29 cellular contexts compared by ENCODE assay signal in the genomic region with DNA sequence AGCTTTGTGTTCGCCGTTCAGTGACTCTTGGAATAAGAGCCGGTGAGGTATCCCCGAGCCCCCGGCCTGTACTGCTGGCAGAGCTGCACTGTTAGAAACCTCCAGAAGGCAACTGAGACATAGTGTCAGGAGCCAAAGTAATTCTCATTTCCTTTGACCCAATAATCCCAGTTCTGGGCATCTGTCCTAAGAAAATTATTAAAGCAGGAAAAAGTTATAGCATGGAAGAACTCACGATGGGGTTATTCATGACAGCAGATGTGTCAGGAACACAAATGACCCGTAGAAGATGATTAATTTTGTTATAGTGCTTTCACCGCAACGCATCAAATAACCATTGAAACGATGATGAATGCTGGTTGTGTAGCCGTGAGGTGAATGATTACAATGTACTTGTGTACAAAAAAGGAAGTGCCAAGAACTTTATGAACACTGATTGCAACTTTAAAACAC. TPM values are rescaled to one million over a fixed set of nuclear protein-coding genes. Genes with fewer than 3 reads are reported as not detected.
DNase-seq lines count a peak whose midpoint lies in the region; ATAC-seq and TF ChIP-seq lines count a peak whose summit lies in the region.
"Had no signal": no experiment of that assay in that cellular context is flagged by ENCODE, and none has a peak within 500 bp of the region (broad histone marks: within the 10 kb centered on the region; RNA-seq: fewer than 3 reads in every experiment).

No MANE protein-coding gene starts in this region.

- peaks cover 0 to 5% (median 0%) of the 10 kb centered on the region in 12 donors for H3K4me1 ChIP-seq in heart left ventricle
- H3K4me1 ChIP-seq in tibial artery = peaks cover 0 to 12% (median 2%) of the 10 kb centered on the region in 4 donors
- H3K4me1 ChIP-seq in SK-N-SH (ENCODE audit: control insufficient read depth in 1 of 2, insufficient read depth in 2 of 2, low read depth in 1 of 2, low read length in 1 of 2) = no peaks in the 10 kb centered on the region
- H3K4me1 ChIP-seq: Caco-2, Peyer's patch, testis, uterus had no signal

- H4K20me1 ChIP-seq in SK-N-SH (ENCODE audit: insufficient read depth) = no peaks in the 10 kb centered on the region

- TF ChIP-seq POLR2A in heart left ventricle (IDR thresholded peaks at IDR 0.05) = no peak

- no peak for TF ChIP-seq RAD21 in SK-N-SH (IDR thresholded peaks at IDR 0.05; ENCODE audit: low read length)

- ATAC-seq in heart left ventricle (peak in 3 of 4 donors; percentile 19 to 66 (median 24)), Right ventricle myocardium inferior (no peak)
- ATAC-seq: activated CD4-positive, alpha-beta T cell treated with anti-CD3 and anti-CD28 coated beads for 36 hours; activated CD8-positive, alpha-beta T cell treated with anti-CD3 and anti-CD28 coated beads, Interleukin-2, amount 10 ng/mL, durations not matched to agents 7 days and 5 days; stimulated activated naive CD8-positive, alpha-beta T cell treated with anti-CD3 and anti-CD28 coated beads, Interleukin-15, Interleukin-2, amounts not matched to agents 100 U/mL and 50 U/mL, for 24 hours had no signal

- H3K36me3 ChIP-seq in heart left ventricle = peaks cover 0 to 92% (median 59%) of the 10 kb centered on the region in 9 donors
- peaks cover 11 to 73% (median 69%) of the 10 kb centered on the region in 3 donors for H3K36me3 ChIP-seq in tibial artery
- H3K36me3 ChIP-seq in SK-N-SH (replicated peaks in 1 of 2; ENCODE audit: control insufficient read depth in 1 of 2, insufficient read depth in 2 of 2, low read length in 1 of 2) = no peaks in the 10 kb centered on the region
- H3K36me3 ChIP-seq: uterus had no signal

- POLR2A ChIA-PET in SK-N-SH (lab: Yijun Ruan, JAX) = no interaction called here

- no peaks in the 10 kb centered on the region for H3K9me2 ChIP-seq in SK-N-SH

- no peaks in the 10 kb centered on the region for H3K9me3 ChIP-seq in heart left ventricle
- no peaks in the 10 kb centered on the region for H3K9me3 ChIP-seq in tibial artery
- H3K9me3 ChIP-seq in SK-N-SH = no peaks in the 10 kb centered on the region
- H3K9me3 ChIP-seq: Caco-2, esophagus squamous epithelium, Peyer's patch, testis, uterus had no signal

- H3K27ac ChIP-seq in heart left ventricle (peak overlapping the region in 4 of 12 donors; percentile 18 to 61 (median 31)), tibial artery (peak overlapping the region; percentile 12 to 33), SK-N-SH (ENCODE audit: low read depth in 2 of 2, low read length in 1 of 2) (no peak overlapping the region)
- H3K27ac ChIP-seq: HL-60, Peyer's patch, uterus, VCaP had no signal

- no peaks in the 10 kb centered on the region for H3K79me2 ChIP-seq in SK-N-SH (ENCODE audit: insufficient read depth)

- TF ChIP-seq CTCF in heart left ventricle (IDR thresholded peaks at IDR 0.05) (no peak), fibroblast of mammary gland (conservative IDR thresholded peaks at IDR 0.05; ENCODE audit: control insufficient read depth, insufficient read depth, low read depth, low read length) (no peak), tibial artery (IDR thresholded peaks at IDR 0.05) (no peak), SK-N-SH (IDR thresholded peaks at IDR 0.05) (no peak)

- CTCF ChIA-PET in SK-N-SH (lab: Yijun Ruan, JAX) = no interaction called here

- WGBS in heart left ventricle, 4 donors = 66 to 82% (median 78%) methylated on average over 8 to 11 of the region's 11 CpGs
- WGBS in SK-N-SH (ENCODE audit: low lambda C conversion rate) = 62% methylated on average over 11 of the region's 11 CpGs

- no peak overlapping the region for H2AFZ ChIP-seq in SK-N-SH (ENCODE audit: low read depth)

- intact Hi-C loops in heart left ventricle (cut with DNase I) = no loop called here
- intact Hi-C loops in Right ventricle myocardium inferior (cut with DNase I) = no loop called here
- intact Hi-C loops in tibial artery (cut with DNase I; ENCODE audit: low total_unique reads) = no loop called here

- no peak overlapping the region for H3K4me2 ChIP-seq in SK-N-SH

- H3F3A ChIP-seq in SK-N-SH (replicated peaks; ENCODE audit: insufficient read depth) = no peaks in the 10 kb centered on the region

- TF ChIP-seq EP300 in SK-N-SH (IDR thresholded peaks at IDR 0.05; ENCODE audit: borderline replicate concordance in 1 of 2, low read depth in 1 of 2, low read length in 1 of 2) = no peak

- peak in 1 of 5 donors; percentile 21 for DNase-seq in heart left ventricle
- no peak for DNase-seq in Right ventricle myocardium inferior (ENCODE audit: missing footprints)
- peak; percentile 71 for DNase-seq in fibroblast of mammary gland (ENCODE audit: low read depth)
- peak; percentile 49 for DNase-seq in left kidney (ENCODE audit: low read depth, low spot score)
- DNase-seq in tibial artery = no peak
- no peak for DNase-seq in retina
- DNase-seq in activated CD8-positive, alpha-beta memory T cell treated with anti-CD3 and anti-CD28 coated beads, Interleukin-2, amount 50 U/mL, for 4 hours = no peak
- no peak for DNase-seq in SK-N-SH
- DNase-seq: 8988T; activated CD4-positive, alpha-beta T cell treated with anti-CD3 and anti-CD28 coated beads for 36 hours; activated CD8-positive, alpha-beta T cell treated with anti-CD3 and anti-CD28 coated beads, Interleukin-2, amount 10 ng/mL, durations not matched to agents 7 days and 5 days; C1 segment of cervical spinal cord; Caco-2; DMS53; esophagus squamous epithelium; Karpas-422; naive B cell; NCI-H1436; NCI-H226; Peyer's patch; SIG-M5; stimulated activated CD4-positive, alpha-beta T cell treated with anti-CD3 and anti-CD28 coated beads, Interleukin-1b, Interleukin-23, amount 100 ng/mL, for 48 hours; stimulated activated naive CD8-positive, alpha-beta T cell treated with anti-CD3 and anti-CD28 coated beads, Interleukin-15, Interleukin-2, amounts not matched to agents 100 U/mL and 50 U/mL, for 24 hours; T-helper 9 cell; testis; uterus had no signal

- no peak overlapping the region for H3K9ac ChIP-seq in SK-N-SH

- H3K27me3 ChIP-seq in heart left ventricle (no peaks in the 10 kb centered on the region), tibial artery (no peaks in the 10 kb centered on the region), SK-N-SH (ENCODE audit: insufficient read depth) (peaks cover 18% of the 10 kb centered on the region)
- H3K27me3 ChIP-seq: esophagus squamous epithelium, Peyer's patch, testis, uterus had no signal

- H3K4me3 ChIP-seq in heart left ventricle = no peak overlapping the region
- H3K4me3 ChIP-seq in fibroblast of mammary gland (ENCODE audit: control insufficient read depth, low read depth, low read length) = no peak overlapping the region
- H3K4me3 ChIP-seq in tibial artery = no peak overlapping the region
- no peak overlapping the region for H3K4me3 ChIP-seq in SK-N-SH (ENCODE audit: low read depth in 2 of 2, low read length in 1 of 2)
- H3K4me3 ChIP-seq: esophagus squamous epithelium, Peyer's patch, testis, uterus had no signal

TF ChIP-seq in SK-N-SH, 30 proteins besides CTCF, POLR2A, EP300 and RAD21:
- TF ChIP-seq GABPA (IDR thresholded peaks at IDR 0.05; ENCODE audit: low read depth) = no peak
- TF ChIP-seq NFIC (IDR thresholded peaks at IDR 0.05; ENCODE audit: borderline replicate concordance) = no peak

RNA-seq across cellular contexts. Expression of gene CYP21A2, which starts 20.3 kb away (rescaled TPM):
- total RNA-seq in heart left ventricle (1 to 10 TPM in 1 of 9 donors, under 1 TPM in 6, not detected in 2; 0.14 to 3.0 (median 0.69) TPM), Right ventricle myocardium inferior (0.30 TPM)
- polyA plus RNA-seq in heart left ventricle (1 to 10 TPM in 1 of 2 donors, under 1 TPM in 1; 0.11 to 1.0 TPM), SK-N-SH (2012; rRNA removed) (0.03 TPM in 1 of 2 replicates, not detected in the other)
- polyA plus RNA-seq in SK-N-SH (2012; cell fraction: cytosol; rRNA removed) = not detected in 2 replicates
- polyA plus RNA-seq in SK-N-SH (2012; cell fraction: nucleus; rRNA removed) = 0.15 and 0.18 TPM in 2 replicates
- total RNA-seq: activated CD8-positive, alpha-beta T cell treated with anti-CD3 and anti-CD28 coated beads, Interleukin-2, amount 10 ng/mL, durations not matched to agents 7 days and 5 days; Caco-2; G401 had no signal

RNA-seq across cellular contexts. Expression of gene C4B, which starts 43.9 kb away (rescaled TPM):
- total RNA-seq in heart left ventricle = 100 to 1,000 TPM in 3 of 9 donors, 10 to 100 TPM in 6; 40.9 to 307 (median 75.7) TPM
- polyA plus RNA-seq in heart left ventricle = 10 to 100 TPM; 30.8 to 33.0 TPM
- 81.6 TPM for total RNA-seq in Right ventricle myocardium inferior
- polyA plus RNA-seq in SK-N-SH (2012; rRNA removed) = 6.8 and 10.9 TPM in 2 replicates
- polyA plus RNA-seq in SK-N-SH (2012; cell fraction: cytosol; rRNA removed) = 2.7 and 3.0 TPM in 2 replicates
- 35.5 and 55.3 TPM in 2 replicates for polyA plus RNA-seq in SK-N-SH (2012; cell fraction: nucleus; rRNA removed)

RNA-seq across cellular contexts. Expression of gene TNXB, which starts 50.6 kb away (rescaled TPM):
- total RNA-seq in heart left ventricle (100 to 1,000 TPM in 3 of 9 donors, 10 to 100 TPM in 6; 17.8 to 234 (median 56.9) TPM), Right ventricle myocardium inferior (73.3 TPM)
- polyA plus RNA-seq in heart left ventricle (10 to 100 TPM; 23.8 to 47.9 TPM), SK-N-SH (2012; rRNA removed) (0.48 and 0.55 TPM in 2 replicates)
- polyA plus RNA-seq in SK-N-SH (2012; cell fraction: cytosol; rRNA removed) = 0.07 and 0.13 TPM in 2 replicates
- polyA plus RNA-seq in SK-N-SH (2012; cell fraction: nucleus; rRNA removed) = 1.5 and 1.7 TPM in 2 replicates
- total RNA-seq: G401 had no signal

Comparison
In these comparisons a context has a peak if more than half of its experiments do, and no peak if none do; other contexts are left out.
1. DNase-seq: peak in fibroblast of mammary gland (single experiment) and left kidney (single experiment); none in Right ventricle myocardium inferior (single experiment), tibial artery (0 of 2), retina (single experiment), activated CD8-positive, alpha-beta memory T cell treated with anti-CD3 and anti-CD28 coated beads, Interleukin-2, amount 50 U/mL, for 4 hours (single experiment) and SK-N-SH (single experiment).
2. H3K27ac ChIP-seq: peak in tibial artery (2 of 2); none in SK-N-SH (0 of 2).